Comparison of ENCODE assay signal across 34 cellular contexts in genomic region chr3:193756536-193756935, GRCh38.
"Had no signal": no experiment of that assay in that cellular context is flagged by ENCODE, and none has a peak within 500 bp of the region (broad histone marks: within the 10 kb centered on the region; RNA-seq: fewer than 3 reads in every experiment).

No MANE protein-coding gene starts in this region.

- H3K27me3 ChIP-seq: MG63 had no signal

- H3K36me3 ChIP-seq: MG63 had no signal

- DNase-seq: Karpas-422, Kasumi-1, MG63, MM.1S, MV-4-11, NCI-H1048, NCI-H1092, NCI-H1092 treated with DMSO at 0.1 percent for 48 hours, NCI-H1105, NCI-H1105 treated with DMSO at 0.1 percent for 48 hours, NCI-H1417, NCI-H1417 treated with DMSO at 0.1 percent for 48 hours, NCI-H1436, NCI-H1436 treated with DMSO at 0.1 percent for 48 hours, NCI-H146, NCI-H1694, NCI-H1694 treated with DMSO at 0.1 percent for 48 hours, NCI-H187, NCI-H187 treated with DMSO at 0.1 percent for 48 hours, NCI-H1930, NCI-H2029, NCI-H2029 treated with DMSO at 0.1 percent for 48 hours, NCI-H2081, NCI-H2081 treated with DMSO at 0.1 percent for 48 hours, NCI-H2107, NCI-H2171, NCI-H2171 treated with DMSO at 0.1 percent for 48 hours, NCI-H2227 treated with DMSO at 0.1 percent for 48 hours, NCI-H226, NCI-H345, NCI-H446, NCI-H446 treated with DMSO at 0.1 percent for 48 hours, NCI-H510A, NCI-H510A treated with DMSO at 0.1 percent for 48 hours had no signal

- H3K4me3 ChIP-seq: MG63 had no signal
